Comparison of ENCODE assay signal across 15 cellular contexts in the genomic region with DNA sequence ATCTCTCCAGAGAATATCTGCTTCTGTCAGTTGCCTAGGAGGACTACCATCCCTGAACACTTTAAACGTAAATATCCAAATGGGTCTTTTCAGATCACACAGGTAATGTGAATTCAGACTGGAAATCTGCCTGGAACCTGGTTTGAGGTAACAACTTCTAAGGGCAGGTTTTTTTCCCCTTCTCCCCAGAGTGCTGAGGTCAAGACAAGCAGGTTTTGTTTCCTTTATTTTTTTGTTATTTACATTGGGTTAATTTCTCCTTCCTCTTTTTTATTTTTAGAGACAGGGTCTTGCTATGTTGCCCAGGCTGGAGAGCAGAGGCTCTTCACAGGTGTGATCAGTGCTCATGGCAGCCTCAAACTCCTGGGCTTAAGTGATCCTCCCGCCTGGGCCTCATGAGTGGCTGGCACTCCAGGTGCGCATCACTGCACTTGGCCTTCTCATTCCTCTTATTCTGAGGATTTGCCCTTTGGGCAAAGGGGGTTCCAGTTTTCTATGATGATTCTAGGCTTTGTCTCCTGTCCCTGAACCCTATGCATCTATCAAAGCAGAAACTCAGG.
DNase-seq lines count a peak whose midpoint lies in the region; ATAC-seq and TF ChIP-seq lines count a peak whose summit lies in the region.
"Had no signal": no experiment of that assay in that cellular context is flagged by ENCODE, and none has a peak within 500 bp of the region (broad histone marks: within the 10 kb centered on the region; RNA-seq: fewer than 3 reads in every experiment).

No MANE protein-coding gene starts in this region.

- no peak overlapping the region for H3K4me3 ChIP-seq in esophagus squamous epithelium
- H3K4me3 ChIP-seq in CD8-positive, alpha-beta T cell (ENCODE audit: low read depth, low read length), result no peak overlapping the region

- H3K27me3 ChIP-seq in esophagus squamous epithelium, result no peaks in the 10 kb centered on the region
- H3K27me3 ChIP-seq in CD8-positive, alpha-beta T cell (ENCODE audit: insufficient read depth, low read length), result no peaks in the 10 kb centered on the region

- peaks cover 51% of the 10 kb centered on the region for H3K4me1 Mint-ChIP-seq in activated B cell treated with CpG ODN at 0.5 μM for 24 hours
- peaks cover 17% of the 10 kb centered on the region for H3K4me1 Mint-ChIP-seq in mesothelial cell of epicardium
- H3K4me1 Mint-ChIP-seq in T-helper 2 cell treated with Interferon-gamma antibody and Interleukin-4, amounts not matched to agents 5 μg/mL and 100 μg/mL, for 36 hours (ENCODE audit: low read depth), result peaks cover 7% of the 10 kb centered on the region
- peaks cover 2% of the 10 kb centered on the region for H3K4me1 Mint-ChIP-seq in CD8-positive, alpha-beta T cell (ENCODE audit: low read depth)

- H3K36me3 Mint-ChIP-seq in activated B cell treated with CpG ODN at 0.5 μM for 24 hours (ENCODE audit: low read depth) (no peaks in the 10 kb centered on the region), mesothelial cell of epicardium (peaks cover 5% of the 10 kb centered on the region)
- peaks cover 13% of the 10 kb centered on the region for H3K36me3 Mint-ChIP-seq in T-helper 2 cell treated with Interferon-gamma antibody and Interleukin-4, amounts not matched to agents 5 μg/mL and 100 μg/mL, for 36 hours (ENCODE audit: low read depth)
- no peaks in the 10 kb centered on the region for H3K36me3 Mint-ChIP-seq in CD8-positive, alpha-beta T cell

- intact Hi-C loops in activated B cell treated with CpG ODN at 0.5 μM for 24 hours (cut with micrococcal nuclease) (loop anchor here (1.0 kb wide), 1 partner anchor 42 kb away; no protein-coding TSS in a partner anchor), esophagus squamous epithelium (cut with DNase I) (no loop called here)
- intact Hi-C loops in CD8-positive, alpha-beta T cell (cut with DNase I, micrococcal nuclease), result no loop called here

- H3K4me3 Mint-ChIP-seq in activated B cell treated with CpG ODN at 0.5 μM for 24 hours, result peak overlapping the region; percentile 52
- H3K4me3 Mint-ChIP-seq in mesothelial cell of epicardium, result no peak overlapping the region
- H3K4me3 Mint-ChIP-seq in T-helper 2 cell treated with Interferon-gamma antibody and Interleukin-4, amounts not matched to agents 5 μg/mL and 100 μg/mL, for 36 hours, result no peak overlapping the region
- H3K4me3 Mint-ChIP-seq in CD8-positive, alpha-beta T cell, result no peak overlapping the region

- no peaks in the 10 kb centered on the region for H3K36me3 ChIP-seq in esophagus squamous epithelium
- H3K36me3 ChIP-seq in CD8-positive, alpha-beta T cell (ENCODE audit: insufficient read depth, low read length), result no peaks in the 10 kb centered on the region

- POLR2A ChIA-PET in activated B cell treated with CpG ODN at 0.5 μM for 24 hours (lab: Charles Lee), result interaction anchor here (0.7 to 2.1 kb wide), 6 partner anchors 14 to 103 kb away, joined by 3 to 14 read pairs (median 4); partner anchors contain the start of gene PFKFB3
- POLR2A ChIA-PET in CD8-positive, alpha-beta T cell (lab: Charles Lee), result no interaction called here

- H3K9me3 ChIP-seq in esophagus squamous epithelium, result peaks cover 0 to 5% (median 0%) of the 10 kb centered on the region in 3 donors
- no peaks in the 10 kb centered on the region for H3K9me3 ChIP-seq in CD8-positive, alpha-beta T cell (ENCODE audit: low read length)

- peaks cover 7% of the 10 kb centered on the region for H3K9me3 Mint-ChIP-seq in activated B cell treated with CpG ODN at 0.5 μM for 24 hours
- peaks cover 19% of the 10 kb centered on the region for H3K9me3 Mint-ChIP-seq in mesothelial cell of epicardium
- H3K9me3 Mint-ChIP-seq in T-helper 2 cell treated with Interferon-gamma antibody and Interleukin-4, amounts not matched to agents 5 μg/mL and 100 μg/mL, for 36 hours, result no peaks in the 10 kb centered on the region
- no peaks in the 10 kb centered on the region for H3K9me3 Mint-ChIP-seq in CD8-positive, alpha-beta T cell

- ATAC-seq in activated B cell treated with CpG ODN at 0.5 μM for 24 hours (ENCODE audit: low read depth), result peak; percentile 73
- no peak for ATAC-seq in CD8-positive, alpha-beta T cell

- WGBS in esophagus squamous epithelium, 2 donors, result 83 to 88% methylated on average over 3 of the region's 3 CpGs

- H3K27ac Mint-ChIP-seq in activated B cell treated with CpG ODN at 0.5 μM for 24 hours, result peak overlapping the region; percentile 71
- H3K27ac Mint-ChIP-seq in mesothelial cell of epicardium, result peak overlapping the region; percentile 72
- no peak overlapping the region for H3K27ac Mint-ChIP-seq in T-helper 2 cell treated with Interferon-gamma antibody and Interleukin-4, amounts not matched to agents 5 μg/mL and 100 μg/mL, for 36 hours
- no peak overlapping the region for H3K27ac Mint-ChIP-seq in CD8-positive, alpha-beta T cell

- CTCF ChIA-PET in activated B cell treated with CpG ODN at 0.5 μM for 24 hours (lab: Charles Lee), result interaction anchor here (1.0 to 1.3 kb wide), 4 partner anchors 42 to 104 kb away, joined by 4 to 5 read pairs (median 4); partner anchors contain the start of gene PFKFB3
- CTCF ChIA-PET in CD8-positive, alpha-beta T cell (lab: Charles Lee), result no interaction called here

- H3K27me3 Mint-ChIP-seq in activated B cell treated with CpG ODN at 0.5 μM for 24 hours (no peaks in the 10 kb centered on the region), mesothelial cell of epicardium (ENCODE audit: low read depth) (no peaks in the 10 kb centered on the region)
- H3K27me3 Mint-ChIP-seq in T-helper 2 cell treated with Interferon-gamma antibody and Interleukin-4, amounts not matched to agents 5 μg/mL and 100 μg/mL, for 36 hours (ENCODE audit: low read depth), result no peaks in the 10 kb centered on the region
- no peaks in the 10 kb centered on the region for H3K27me3 Mint-ChIP-seq in CD8-positive, alpha-beta T cell (ENCODE audit: low read depth)

- no peak overlapping the region for H3K27ac ChIP-seq in esophagus squamous epithelium
- no peak overlapping the region for H3K27ac ChIP-seq in CD8-positive, alpha-beta T cell (ENCODE audit: low read depth, low read length)

- TF ChIP-seq CTCF in activated B cell treated with CpG ODN at 0.5 μM for 24 hours (IDR thresholded peaks at IDR 0.05) (no peak), mesothelial cell of epicardium (IDR thresholded peaks at IDR 0.05; ENCODE audit: unreplicated experiment) (no peak), esophagus squamous epithelium (IDR thresholded peaks at IDR 0.05) (no peak)
- TF ChIP-seq CTCF in CD8-positive, alpha-beta T cell (IDR thresholded peaks at IDR 0.05), result no peak

- peaks cover 0 to 21% (median 0%) of the 10 kb centered on the region in 3 donors for H3K4me1 ChIP-seq in esophagus squamous epithelium
- H3K4me1 ChIP-seq in CD8-positive, alpha-beta T cell (ENCODE audit: insufficient read depth, low read length), result peaks cover 1% of the 10 kb centered on the region

- DNase-seq in NOMO-1 treated with DMSO at 0.1 percent for 48 hours (lab: John Stamatoyannopoulos, UW; ENCODE audit: unreplicated experiment), result peak; percentile 34
- no peak for DNase-seq in NOMO-1 treated with dmso at 0.1 percent for 144 hours (lab: John Stamatoyannopoulos, UW; ENCODE audit: unreplicated experiment)
- no peak for DNase-seq in activated B cell treated with CpG ODN at 0.5 μM for 24 hours
- DNase-seq in mesothelial cell of epicardium (ENCODE audit: low spot score in 2 of 2, unreplicated experiment in 2 of 2), result no peak
- DNase-seq in stimulated activated CD4-positive, alpha-beta T cell treated with anti-CD3 and anti-CD28 coated beads, Interleukin-1b, Interleukin-23, amount 100 ng/mL, for 48 hours, result no peak
- no peak for DNase-seq in T-helper 2 cell treated with Interferon-gamma antibody and Interleukin-4, amounts not matched to agents 5 μg/mL and 100 μg/mL, for 36 hours (ENCODE audit: low spot score)
- DNase-seq in esophagus squamous epithelium (lab: John Stamatoyannopoulos, UW), result no peak
- DNase-seq in CD8-positive, alpha-beta T cell, result no peak
- DNase-seq: 8988T, Caco-2, KBM-7, NCI-H1930, NCI-H2171, NCI-H446 treated with DMSO at 0.1 percent for 48 hours, NCI-H82 had no signal

- TF ChIP-seq POLR2A in esophagus squamous epithelium (IDR thresholded peaks at IDR 0.05), result no peak

Comparison
In these comparisons a context has a peak if more than half of its experiments do, and no peak if none do; other contexts are left out.
1. H3K27ac Mint-ChIP-seq: peak in activated B cell treated with CpG ODN at 0.5 μM for 24 hours (single experiment) and mesothelial cell of epicardium (single experiment); none in T-helper 2 cell treated with Interferon-gamma antibody and Interleukin-4, amounts not matched to agents 5 μg/mL and 100 μg/mL, for 36 hours (single experiment) and CD8-positive, alpha-beta T cell (single experiment).